In genomic region chr20:3421985-3422384, GRCh38 we compare ENCODE assay signal across 26 cellular contexts.
"Had no signal": no experiment of that assay in that cellular context is flagged by ENCODE, and none has a peak within 500 bp of the region (broad histone marks: within the 10 kb centered on the region; RNA-seq: fewer than 3 reads in every experiment).

No MANE protein-coding gene starts in this region.

- H3K4me1 ChIP-seq: right atrium auricular region, tibial nerve had no signal

- ATAC-seq: activated T-cell treated with anti-CD3 and anti-CD28 coated beads, Interleukin-2, amount 50 U/mL, for 72 hours; esophagus mucosa; left cardiac atrium; naive thymus-derived CD4-positive, alpha-beta T cell; T-helper 17 cell had no signal

- H3K27ac Mint-ChIP-seq: activated CD4-positive, alpha-beta memory T cell treated with anti-CD3 and anti-CD28 coated beads for 36 hours; activated CD4-positive, alpha-beta T cell treated with anti-CD3 and anti-CD28 coated beads, Interleukin-2, amount 10 ng/mL, durations not matched to agents 24 days and 14 days; activated naive CD4-positive, alpha-beta T cell treated with anti-CD3 and anti-CD28 coated beads for 36 hours; activated T-cell treated with anti-CD3 and anti-CD28 coated beads, Interleukin-2, amount 50 U/mL, for 72 hours; T-helper 17 cell had no signal

- H3K9me3 Mint-ChIP-seq: activated CD4-positive, alpha-beta memory T cell treated with anti-CD3 and anti-CD28 coated beads for 36 hours; activated naive CD4-positive, alpha-beta T cell treated with anti-CD3 and anti-CD28 coated beads for 36 hours; activated T-cell treated with anti-CD3 and anti-CD28 coated beads, Interleukin-2, amount 50 U/mL, for 72 hours; naive thymus-derived CD4-positive, alpha-beta T cell; neural crest cell had no signal

- H3K27me3 Mint-ChIP-seq: activated CD4-positive, alpha-beta memory T cell treated with anti-CD3 and anti-CD28 coated beads for 36 hours had no signal

- H3K4me3 Mint-ChIP-seq: activated CD4-positive, alpha-beta memory T cell treated with anti-CD3 and anti-CD28 coated beads for 36 hours; activated CD4-positive, alpha-beta T cell treated with anti-CD3 and anti-CD28 coated beads, Interleukin-2, amount 10 ng/mL, durations not matched to agents 24 days and 14 days; activated naive CD4-positive, alpha-beta T cell treated with anti-CD3 and anti-CD28 coated beads for 36 hours; activated T-cell treated with anti-CD3 and anti-CD28 coated beads, Interleukin-2, amount 50 U/mL, for 72 hours; naive thymus-derived CD4-positive, alpha-beta T cell; neural crest cell; T-helper 17 cell had no signal

- DNase-seq: activated CD4-positive, alpha-beta memory T cell treated with anti-CD3 and anti-CD28 coated beads for 36 hours; activated CD4-positive, alpha-beta T cell treated with anti-CD3 and anti-CD28 coated beads, Interleukin-2, amount 10 ng/mL, durations not matched to agents 24 days and 14 days; activated CD4-positive, CD25-positive, alpha-beta regulatory T cell treated with anti-CD3 and anti-CD28 coated beads, Interleukin-2, amount 50 U/mL, for 72 hours; activated effector memory CD4-positive, alpha-beta T cell treated with Interleukin-2 at 50 U/mL for 16 hours; activated naive CD4-positive, alpha-beta T cell treated with anti-CD3 and anti-CD28 coated beads for 36 hours; activated T-cell treated with anti-CD3 and anti-CD28 coated beads for 4 hours; activated T-cell treated with anti-CD3 and anti-CD28 coated beads, Interleukin-2, amount 50 U/mL, for 72 hours; amniotic stem cell; caudate nucleus; cortex of kidney; foreskin fibroblast; head of caudate nucleus; hippocampal formation; left cardiac atrium; midbrain; naive thymus-derived CD4-positive, alpha-beta T cell; spleen; stimulated activated naive CD4-positive, alpha-beta T cell; T-helper 17 cell; T1000; WERI-Rb-1 had no signal

- H3K4me1 Mint-ChIP-seq: neural crest cell had no signal

- H3K27me3 ChIP-seq: right atrium auricular region, spleen, tibial nerve had no signal

- H3K4me3 ChIP-seq: right atrium auricular region, spleen, tibial nerve had no signal

- H3K27ac ChIP-seq: right atrium auricular region, spleen, tibial nerve, WERI-Rb-1 had no signal

- FAIRE-seq: keratinocyte had no signal

- H3K36me3 ChIP-seq: right atrium auricular region, spleen, tibial nerve, WERI-Rb-1 had no signal

- H3K9me3 ChIP-seq: right atrium auricular region, spleen, tibial nerve had no signal
